Comparison of ENCODE assay signal across 1 cellular context in genomic region chr20:17568972-17569471, GRCh38.
TF ChIP-seq lines count a peak whose summit lies in the region.

No MANE protein-coding gene starts in this region.

TF ChIP-seq in HepG2, 621 proteins besides CTCF, POLR2A, EP300 and RAD21 (continued from another document and continues in another):
- no peak for TF ChIP-seq MYPOP (CRISPR knock-in tag; IDR thresholded peaks at IDR 0.05)
- peak; percentile 21; the same call in 1 of the 2 replicates for TF ChIP-seq ZNF12 (CRISPR knock-in tag; IDR thresholded peaks at IDR 0.05)
- no peak for TF ChIP-seq IRF1 (CRISPR knock-in tag; IDR thresholded peaks at IDR 0.05; ENCODE audit: low read depth)
- no peak for TF ChIP-seq ZNF367 (CRISPR knock-in tag; IDR thresholded peaks at IDR 0.05; ENCODE audit: borderline replicate concordance)
- TF ChIP-seq HNRNPH1 (optimal IDR thresholded peaks at IDR 0.05; ENCODE audit: low read depth, low read length), result no peak
- no peak for TF ChIP-seq HES4 (CRISPR knock-in tag; IDR thresholded peaks at IDR 0.05; ENCODE audit: borderline replicate concordance)
- TF ChIP-seq MEF2D (CRISPR knock-in tag; IDR thresholded peaks at IDR 0.05), result no peak
- peak; percentile 86; the same call in 1 of the 2 replicates for TF ChIP-seq ZSCAN29 (CRISPR knock-in tag; conservative IDR thresholded peaks at IDR 0.05)
- TF ChIP-seq, protein P1, sequence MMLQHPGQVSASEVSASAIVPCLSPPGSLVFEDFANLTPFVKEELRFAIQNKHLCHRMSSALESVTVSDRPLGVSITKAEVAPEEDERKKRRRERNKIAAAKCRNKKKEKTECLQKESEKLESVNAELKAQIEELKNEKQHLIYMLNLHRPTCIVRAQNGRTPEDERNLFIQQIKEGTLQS (CRISPR knock-in tag; IDR thresholded peaks at IDR 0.05), result peak; percentile 55; the same call in 1 of the 2 replicates
- TF ChIP-seq ZMYM4 (CRISPR knock-in tag; IDR thresholded peaks at IDR 0.05), result peak; percentile 20; the same call in 1 of the 2 replicates
- TF ChIP-seq FOXO1 (CRISPR knock-in tag; IDR thresholded peaks at IDR 0.05), result no peak; the same call in 1 of the 2 replicates
- peak; percentile 23; the same call in 1 of the 2 replicates for TF ChIP-seq BORCS8-MEF2B (CRISPR knock-in tag; IDR thresholded peaks at IDR 0.05)
- no peak for TF ChIP-seq HDAC6 (IDR thresholded peaks at IDR 0.05; ENCODE audit: low read depth, low read length)
- TF ChIP-seq ZNF282 (IDR thresholded peaks at IDR 0.05; ENCODE audit: partially characterized antibody), result no peak
- TF ChIP-seq ZNF776 (CRISPR knock-in tag; IDR thresholded peaks at IDR 0.05), result no peak
- no peak for TF ChIP-seq ZNF225 (CRISPR knock-in tag; IDR thresholded peaks at IDR 0.05)
- TF ChIP-seq FOSL1 (CRISPR knock-in tag; IDR thresholded peaks at IDR 0.05; ENCODE audit: borderline replicate concordance), result no peak
- TF ChIP-seq AHR (CRISPR knock-in tag; IDR thresholded peaks at IDR 0.05), result no peak; the same call in 1 of the 2 replicates
- no peak for TF ChIP-seq TCF12 (IDR thresholded peaks at IDR 0.05)
- no peak for TF ChIP-seq TCF12 (CRISPR knock-in tag; IDR thresholded peaks at IDR 0.05)
- no peak for TF ChIP-seq ZNF775 (CRISPR knock-in tag; IDR thresholded peaks at IDR 0.05; ENCODE audit: borderline replicate concordance)
- TF ChIP-seq, protein P2, sequence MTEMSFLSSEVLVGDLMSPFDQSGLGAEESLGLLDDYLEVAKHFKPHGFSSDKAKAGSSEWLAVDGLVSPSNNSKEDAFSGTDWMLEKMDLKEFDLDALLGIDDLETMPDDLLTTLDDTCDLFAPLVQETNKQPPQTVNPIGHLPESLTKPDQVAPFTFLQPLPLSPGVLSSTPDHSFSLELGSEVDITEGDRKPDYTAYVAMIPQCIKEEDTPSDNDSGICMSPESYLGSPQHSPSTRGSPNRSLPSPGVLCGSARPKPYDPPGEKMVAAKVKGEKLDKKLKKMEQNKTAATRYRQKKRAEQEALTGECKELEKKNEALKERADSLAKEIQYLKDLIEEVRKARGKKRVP (CRISPR knock-in tag; IDR thresholded peaks at IDR 0.05), result no peak
- TF ChIP-seq ZNF235 (CRISPR knock-in tag; IDR thresholded peaks at IDR 0.05; ENCODE audit: borderline replicate concordance), result no peak
- TF ChIP-seq ZNF10 (CRISPR knock-in tag; IDR thresholded peaks at IDR 0.05; ENCODE audit: borderline replicate concordance, low read depth), result no peak
- TF ChIP-seq ZNF138 (CRISPR knock-in tag; IDR thresholded peaks at IDR 0.05; ENCODE audit: low read depth), result no peak
- no peak for TF ChIP-seq ZNF460 (CRISPR knock-in tag; IDR thresholded peaks at IDR 0.05; ENCODE audit: borderline replicate concordance)
- TF ChIP-seq, protein P3, sequence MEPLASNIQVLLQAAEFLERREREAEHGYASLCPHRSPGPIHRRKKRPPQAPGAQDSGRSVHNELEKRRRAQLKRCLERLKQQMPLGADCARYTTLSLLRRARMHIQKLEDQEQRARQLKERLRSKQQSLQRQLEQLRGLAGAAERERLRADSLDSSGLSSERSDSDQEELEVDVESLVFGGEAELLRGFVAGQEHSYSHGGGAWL (CRISPR knock-in tag; IDR thresholded peaks at IDR 0.05), result peak; percentile 46; the same call in 1 of the 2 replicates
- TF ChIP-seq ZNF709 (CRISPR knock-in tag; IDR thresholded peaks at IDR 0.05), result no peak
- TF ChIP-seq FOSL2 (CRISPR knock-in tag; IDR thresholded peaks at IDR 0.05), result peak; percentile 94
- no peak for TF ChIP-seq PAXIP1 (CRISPR knock-in tag; conservative IDR thresholded peaks at IDR 0.05)
- TF ChIP-seq, protein P4, sequence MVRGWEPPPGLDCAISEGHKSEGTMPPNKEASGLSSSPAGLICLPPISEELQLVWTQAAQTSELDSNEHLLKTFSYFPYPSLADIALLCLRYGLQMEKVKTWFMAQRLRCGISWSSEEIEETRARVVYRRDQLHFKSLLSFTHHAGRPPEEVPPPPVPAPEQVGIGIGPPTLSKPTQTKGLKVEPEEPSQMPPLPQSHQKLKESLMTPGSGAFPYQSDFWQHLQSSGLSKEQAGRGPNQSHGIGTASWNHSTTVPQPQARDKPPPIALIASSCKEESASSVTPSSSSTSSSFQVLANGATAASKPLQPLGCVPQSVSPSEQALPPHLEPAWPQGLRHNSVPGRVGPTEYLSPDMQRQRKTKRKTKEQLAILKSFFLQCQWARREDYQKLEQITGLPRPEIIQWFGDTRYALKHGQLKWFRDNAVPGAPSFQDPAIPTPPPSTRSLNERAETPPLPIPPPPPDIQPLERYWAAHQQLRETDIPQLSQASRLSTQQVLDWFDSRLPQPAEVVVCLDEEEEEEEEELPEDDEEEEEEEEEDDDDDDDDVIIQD (CRISPR knock-in tag; IDR thresholded peaks at IDR 0.05; ENCODE audit: low read depth), result no peak
- TF ChIP-seq, protein P5, sequence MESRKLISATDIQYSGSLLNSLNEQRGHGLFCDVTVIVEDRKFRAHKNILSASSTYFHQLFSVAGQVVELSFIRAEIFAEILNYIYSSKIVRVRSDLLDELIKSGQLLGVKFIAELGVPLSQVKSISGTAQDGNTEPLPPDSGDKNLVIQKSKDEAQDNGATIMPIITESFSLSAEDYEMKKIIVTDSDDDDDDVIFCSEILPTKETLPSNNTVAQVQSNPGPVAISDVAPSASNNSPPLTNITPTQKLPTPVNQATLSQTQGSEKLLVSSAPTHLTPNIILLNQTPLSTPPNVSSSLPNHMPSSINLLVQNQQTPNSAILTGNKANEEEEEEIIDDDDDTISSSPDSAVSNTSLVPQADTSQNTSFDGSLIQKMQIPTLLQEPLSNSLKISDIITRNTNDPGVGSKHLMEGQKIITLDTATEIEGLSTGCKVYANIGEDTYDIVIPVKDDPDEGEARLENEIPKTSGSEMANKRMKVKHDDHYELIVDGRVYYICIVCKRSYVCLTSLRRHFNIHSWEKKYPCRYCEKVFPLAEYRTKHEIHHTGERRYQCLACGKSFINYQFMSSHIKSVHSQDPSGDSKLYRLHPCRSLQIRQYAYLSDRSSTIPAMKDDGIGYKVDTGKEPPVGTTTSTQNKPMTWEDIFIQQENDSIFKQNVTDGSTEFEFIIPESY (CRISPR knock-in tag; IDR thresholded peaks at IDR 0.05), result 0 out of 2 replicates have a peak, but pooled peaks have one; percentile 16
- peak; percentile 54; the same call in 1 of the 2 replicates for TF ChIP-seq MAZ (IDR thresholded peaks at IDR 0.05; ENCODE audit: borderline replicate concordance, low read depth, low read length)
- TF ChIP-seq MAZ (CRISPR knock-in tag; IDR thresholded peaks at IDR 0.05; ENCODE audit: low read depth), result no peak
- TF ChIP-seq FOXJ3 (CRISPR knock-in tag; IDR thresholded peaks at IDR 0.05; ENCODE audit: borderline replicate concordance), result peak; percentile 27; the same call in 1 of the 2 replicates
- no peak for TF ChIP-seq ZNF292 (CRISPR knock-in tag; IDR thresholded peaks at IDR 0.05; ENCODE audit: borderline replicate concordance, low read depth)
- TF ChIP-seq GPBP1L1 (CRISPR knock-in tag; IDR thresholded peaks at IDR 0.05), result no peak
- TF ChIP-seq AKAP8 (CRISPR knock-in tag; IDR thresholded peaks at IDR 0.05), result no peak
- TF ChIP-seq U2AF1 (optimal IDR thresholded peaks at IDR 0.05; ENCODE audit: low read depth, low read length), result no peak
- peak; percentile 79 for TF ChIP-seq ARID5B (CRISPR knock-in tag; IDR thresholded peaks at IDR 0.05)
- no peak; the same call in 1 of the 2 replicates for TF ChIP-seq ZNF546 (CRISPR knock-in tag; conservative IDR thresholded peaks at IDR 0.05)
- no peak for TF ChIP-seq GZF1 (CRISPR knock-in tag; IDR thresholded peaks at IDR 0.05)
- TF ChIP-seq KDM5A (IDR thresholded peaks at IDR 0.05; ENCODE audit: borderline replicate concordance, low read length), result no peak
- no peak; the same call in 1 of the 2 replicates for TF ChIP-seq NFKBIZ (CRISPR knock-in tag; IDR thresholded peaks at IDR 0.05)
- TF ChIP-seq MAFG (CRISPR knock-in tag; IDR thresholded peaks at IDR 0.05), result no peak
- peak; percentile 22; the same call in 1 of the 2 replicates for TF ChIP-seq SP5 (CRISPR knock-in tag; IDR thresholded peaks at IDR 0.05; ENCODE audit: borderline replicate concordance, low read depth)
- TF ChIP-seq SRF (IDR thresholded peaks at IDR 0.05; ENCODE audit: low read depth, low read length), result peak; percentile 85; the same call in 1 of the 2 replicates
- TF ChIP-seq ZNF549 (CRISPR knock-in tag; IDR thresholded peaks at IDR 0.05), result no peak
